Comparison of ENCODE assay signal across 11 cellular contexts in genomic region chr17:74860229-74860998, GRCh38. TPM values are rescaled to one million over a fixed set of nuclear protein-coding genes. Genes with fewer than 3 reads are reported as not detected.
DNase-seq lines count a peak whose midpoint lies in the region; ATAC-seq and TF ChIP-seq lines count a peak whose summit lies in the region.
"Had no signal": no experiment of that assay in that cellular context is flagged by ENCODE, and none has a peak within 500 bp of the region (broad histone marks: within the 10 kb centered on the region; RNA-seq: fewer than 3 reads in every experiment).

No MANE protein-coding gene starts in this region.

- CTCF ChIA-PET in Caco-2 (lab: Charles Lee): interaction anchor here (0.5 to 4.9 kb wide), 7 partner anchors 8 to 341 kb away, joined by 3 to 43 read pairs (median 7); partner anchors contain the start of gene FDXR

- no TSS peak for BruUV-seq in Caco-2 (replicated peaks; lab: Mats Ljungman, UMichigan)

- DNase-seq in Caco-2 (no peak), neural progenitor cell (ENCODE audit: low spot score) (peak; percentile 30), NCI-H1092 treated with DMSO at 0.1 percent for 48 hours (lab: John Stamatoyannopoulos, UW) (no peak), colonic mucosa (no peak), occipital lobe (lab: John Stamatoyannopoulos, UW) (no peak), Ammon's horn (ENCODE audit: low spot score) (no peak)
- no peak for DNase-seq in central memory CD8-positive, alpha-beta T cell (ENCODE audit: low spot score in 2 of 2)
- DNase-seq: cerebellar nuclear complex, NCI-H1930 had no signal

- H3F3A ChIP-seq in neural progenitor cell (ENCODE audit: low read depth): peaks cover 10% of the 10 kb centered on the region

- H3K79me2 ChIP-seq in neural progenitor cell (ENCODE audit: low read depth): no peaks in the 10 kb centered on the region

- peak overlapping the region; percentile 88 for H3K4me2 ChIP-seq in neural progenitor cell

- no peak for TF ChIP-seq RAD21 in Ishikawa (IDR thresholded peaks at IDR 0.05; ENCODE audit: low read depth)

- H3K4me3 Mint-ChIP-seq in Caco-2 (ENCODE audit: unreplicated experiment) (peak overlapping the region; percentile 56), neural progenitor cell (peak overlapping the region; percentile 75)
- H3K4me3 Mint-ChIP-seq in central memory CD8-positive, alpha-beta T cell: peak overlapping the region; percentile 56

- H3K27ac Mint-ChIP-seq in Caco-2 (ENCODE audit: unreplicated experiment): no peak overlapping the region
- no peak overlapping the region for H3K27ac Mint-ChIP-seq in central memory CD8-positive, alpha-beta T cell (ENCODE audit: low read depth)
- H3K27ac Mint-ChIP-seq in neural progenitor cell: no peak overlapping the region

- peaks cover 3% of the 10 kb centered on the region; the same call in 1 of the 2 replicates for H3K36me3 ChIP-seq in Caco-2 (ENCODE audit: control insufficient read depth, insufficient read depth, low read length)
- H3K36me3 ChIP-seq in neural progenitor cell: no peaks in the 10 kb centered on the region
- no peaks in the 10 kb centered on the region for H3K36me3 ChIP-seq in colonic mucosa

- H3K4me3 ChIP-seq in Caco-2 (ENCODE audit: low read depth, low read length) (peak overlapping the region; percentile 27; the same call in 1 of the 2 replicates), neural progenitor cell (peak overlapping the region; percentile 55), colonic mucosa (no peak overlapping the region)
- H3K4me3 ChIP-seq: lung had no signal

- TF ChIP-seq CTCF in Caco-2 (IDR thresholded peaks at IDR 0.05; ENCODE audit: insufficient read depth in 1 of 2, low read depth in 1 of 2, low read length in 1 of 2, severe bottlenecking in 1 of 2, unreplicated experiment in 1 of 2): no peak
- TF ChIP-seq CTCF in neural progenitor cell (IDR thresholded peaks at IDR 0.05): no peak
- no peak for TF ChIP-seq CTCF in colonic mucosa (IDR thresholded peaks at IDR 0.05)

- no peak for TF ChIP-seq EP300 in Ishikawa (IDR thresholded peaks at IDR 0.05; ENCODE audit: borderline replicate concordance)

- H3K9ac ChIP-seq in neural progenitor cell (no peak overlapping the region), colonic mucosa (ENCODE audit: low read depth in 2 of 2, low read length in 2 of 2) (no peak overlapping the region)

- H3K9me3 ChIP-seq in Caco-2 (no peaks in the 10 kb centered on the region), neural progenitor cell (ENCODE audit: low read depth) (no peaks in the 10 kb centered on the region), colonic mucosa (no peaks in the 10 kb centered on the region)

- ATAC-seq in central memory CD8-positive, alpha-beta T cell (replicated peaks; ENCODE audit: extremely low read depth, poor library complexity, severe bottlenecking): peak; percentile 20

- H3K27ac ChIP-seq in neural progenitor cell: no peak overlapping the region
- no peak overlapping the region for H3K27ac ChIP-seq in colonic mucosa

- H3K4me1 Mint-ChIP-seq in Caco-2 (ENCODE audit: low read depth, unreplicated experiment) (peaks cover 8% of the 10 kb centered on the region), neural progenitor cell (peaks cover 10% of the 10 kb centered on the region)
- H3K4me1 Mint-ChIP-seq in central memory CD8-positive, alpha-beta T cell: peaks cover 26% of the 10 kb centered on the region

- intact Hi-C loops in Caco-2 (cut with micrococcal nuclease; ENCODE audit: unreplicated experiment): no loop called here
- intact Hi-C loops in colonic mucosa (cut with DNase I): loop anchor here (5.0 kb wide), 1 partner anchor 118 kb away; no protein-coding TSS in a partner anchor

- H3K9me3 Mint-ChIP-seq in Caco-2 (ENCODE audit: unreplicated experiment) (no peaks in the 10 kb centered on the region), neural progenitor cell (no peaks in the 10 kb centered on the region)
- no peaks in the 10 kb centered on the region for H3K9me3 Mint-ChIP-seq in central memory CD8-positive, alpha-beta T cell

- H3K36me3 Mint-ChIP-seq in Caco-2 (ENCODE audit: insufficient read depth, unreplicated experiment): peaks cover 17% of the 10 kb centered on the region
- peaks cover 9% of the 10 kb centered on the region for H3K36me3 Mint-ChIP-seq in central memory CD8-positive, alpha-beta T cell (ENCODE audit: insufficient read depth)
- no peaks in the 10 kb centered on the region for H3K36me3 Mint-ChIP-seq in neural progenitor cell

- POLR2A ChIA-PET in Caco-2 (lab: Charles Lee): no interaction called here

- H4K20me1 ChIP-seq in neural progenitor cell (ENCODE audit: low read depth): peaks cover 39% of the 10 kb centered on the region

- H3K27me3 Mint-ChIP-seq in Caco-2 (ENCODE audit: insufficient read depth, unreplicated experiment): peaks cover 31% of the 10 kb centered on the region
- peaks cover 53% of the 10 kb centered on the region for H3K27me3 Mint-ChIP-seq in central memory CD8-positive, alpha-beta T cell
- H3K27me3 Mint-ChIP-seq in neural progenitor cell (ENCODE audit: insufficient read depth, low read depth): peaks cover 52% of the 10 kb centered on the region

- H3K4me1 ChIP-seq in Caco-2 (peaks cover 32% of the 10 kb centered on the region), neural progenitor cell (peaks cover 10% of the 10 kb centered on the region), colonic mucosa (peaks cover 9% of the 10 kb centered on the region)

- no peak overlapping the region for H2AFZ ChIP-seq in neural progenitor cell (replicated peaks)

- H3K27me3 ChIP-seq in Caco-2 (replicated peaks; ENCODE audit: control insufficient read depth, insufficient read depth, low read length) (peaks cover 13% of the 10 kb centered on the region), neural progenitor cell (peaks cover 72% of the 10 kb centered on the region), colonic mucosa (peaks cover 41% of the 10 kb centered on the region)

TF ChIP-seq in Ishikawa, 13 proteins besides CTCF, POLR2A, EP300 and RAD21:
- peak; percentile 23; the same call in 1 of the 2 replicates for TF ChIP-seq TAF1 (IDR thresholded peaks at IDR 0.05; ENCODE audit: low read depth)
- TF ChIP-seq YY1 (IDR thresholded peaks at IDR 0.05; ENCODE audit: low read depth): no peak

RNA-seq across cellular contexts. Expression of gene GRIN2C, which starts 0.7 kb away (rescaled TPM):
- total RNA-seq in Caco-2 (2022) (4.8 and 5.2 TPM in 2 replicates), neural progenitor cell (ENCODE audit: low replicate concordance) (0.03 TPM in 1 of 2 replicates, not detected in the other), colonic mucosa (under 1 TPM; 0.16 to 0.30 TPM), occipital lobe (0.47 TPM)

RNA-seq across cellular contexts. Expression of gene FDXR, which starts 12.4 kb away (rescaled TPM):
- 19.0 and 20.6 TPM in 2 replicates for total RNA-seq in Caco-2 (2022)
- 7.4 and 25.3 TPM in 2 replicates for total RNA-seq in neural progenitor cell (ENCODE audit: low replicate concordance)
- 10 to 100 TPM; 17.7 to 26.9 TPM for total RNA-seq in colonic mucosa
- 3.1 TPM for total RNA-seq in occipital lobe

RNA-seq across cellular contexts. Expression of gene FADS6, which starts 33.0 kb away (rescaled TPM):
- total RNA-seq in Caco-2 (2022) (2.6 and 3.1 TPM in 2 replicates), neural progenitor cell (ENCODE audit: low replicate concordance) (0.36 TPM in 1 of 2 replicates, not detected in the other), colonic mucosa (10 to 100 TPM in 1 of 2 donors, under 1 TPM in 1; 0.30 to 18.4 TPM), occipital lobe (0.16 TPM)
- total RNA-seq: lung had no signal
